In genomic region chr6:138404666-138405337, GRCh38 we compare ENCODE assay signal across 8 cellular contexts. TPM values are rescaled to one million over a fixed set of nuclear protein-coding genes. Genes with fewer than 3 reads are reported as not detected.
DNase-seq lines count a peak whose midpoint lies in the region; ATAC-seq and TF ChIP-seq lines count a peak whose summit lies in the region.

No MANE protein-coding gene starts in this region.

- H3K4me3 ChIP-seq in HEK293 (ENCODE audit: low read depth, low read length) (peak overlapping the region; percentile 82), mesodermal cell (ENCODE audit: extremely low read depth, insufficient read depth, low read length, poor library complexity, severe bottlenecking) (peak overlapping the region; percentile 77), tibial nerve (peak overlapping the region; percentile 70 to 92 (median 89))

- POLR2A ChIA-PET in HEK293 (lab: Yijun Ruan, JAX): interaction anchor here (0.6 to 1.9 kb wide), 7 partner anchors 8 to 298 kb away, joined by 3 to 8 read pairs (median 4); no protein-coding TSS in a partner anchor

- DNase-seq in AG08395 (ENCODE audit: low spot score) (peak; percentile 24), T-helper 9 cell (peak; percentile 28), ecto neural progenitor cell (ENCODE audit: low spot score) (peak; percentile 60), tibial nerve (ENCODE audit: low spot score in 2 of 2) (peak in 1 of 2 donors; percentile 14), NCI-H510A (lab: John Stamatoyannopoulos, UW) (no peak)

- no peaks in the 10 kb centered on the region for H3K27me3 ChIP-seq in tibial nerve

- no peak for ATAC-seq in HG02981 (IDR thresholded peaks at IDR 0.05; ENCODE audit: unreplicated experiment)

- TF ChIP-seq POLR2A in tibial nerve (IDR thresholded peaks at IDR 0.05): no peak

- H3K4me1 ChIP-seq in HEK293 (ENCODE audit: control insufficient read depth, insufficient read depth, low read length): peaks cover 10% of the 10 kb centered on the region
- H3K4me1 ChIP-seq in mesodermal cell (ENCODE audit: control insufficient read depth, insufficient read depth, low read length, poor library complexity, severe bottlenecking): peaks cover 4% of the 10 kb centered on the region
- H3K4me1 ChIP-seq in tibial nerve: peaks cover 0 to 13% (median 3%) of the 10 kb centered on the region in 4 donors

- H3K9me3 ChIP-seq in HEK293 (ENCODE audit: control insufficient read depth, insufficient read depth, low read depth, low read length) (no peaks in the 10 kb centered on the region), mesodermal cell (ENCODE audit: control insufficient read depth, low read length) (no peaks in the 10 kb centered on the region), tibial nerve (no peaks in the 10 kb centered on the region)

- CTCF ChIA-PET in HEK293 (lab: Yijun Ruan, JAX): interaction anchor here (0.5 to 3.4 kb wide), 33 partner anchors 10 to 733 kb away, joined by 3 to 26 read pairs (median 4); partner anchors contain the start of gene ARFGEF3

- H3K27ac ChIP-seq in HEK293 (ENCODE audit: extremely low read depth, low read depth, low read length) (peak overlapping the region; percentile 80; the same call in 1 of the 2 replicates), mesodermal cell (ENCODE audit: low read depth, low read length, severe bottlenecking) (peak overlapping the region; percentile 45), tibial nerve (peak overlapping the region; percentile 95 to 98 (median 96))

- no peak for TF ChIP-seq EP300 in tibial nerve (IDR thresholded peaks at IDR 0.05)

- WGBS in mesodermal cell (ENCODE audit: insufficient coverage in 2 of 2), 2 experiments: 1 to 7% methylated on average over 21 to 29 of the region's 35 CpGs
- WGBS in tibial nerve, 2 donors: 4 to 8% methylated on average over 33 to 35 of the region's 35 CpGs

- H3K36me3 ChIP-seq in HEK293 (ENCODE audit: control insufficient read depth in 2 of 2, insufficient read depth in 1 of 2, low read length in 2 of 2): peaks cover 23 to 38% of the 10 kb centered on the region in 2 experiments
- peaks cover 39% of the 10 kb centered on the region for H3K36me3 ChIP-seq in mesodermal cell (ENCODE audit: control insufficient read depth, insufficient read depth, low read length)
- H3K36me3 ChIP-seq in tibial nerve: peaks cover 0 to 40% (median 16%) of the 10 kb centered on the region in 3 donors

- TF ChIP-seq CTCF in HEK293 (tag by site-specific recombination; IDR thresholded peaks at IDR 0.05) (no peak), tibial nerve (IDR thresholded peaks at IDR 0.05) (no peak)

TF ChIP-seq in HEK293, 187 proteins besides CTCF, POLR2A, EP300 and RAD21 (continues in another document):
- TF ChIP-seq YY1 (tag by site-specific recombination; IDR thresholded peaks at IDR 0.05) (no peak), ZSCAN18 (tag by site-specific recombination; IDR thresholded peaks at IDR 0.05) (no peak), ZNF624 (tag by site-specific recombination; IDR thresholded peaks at IDR 0.05) (no peak), PRDM6 (tag by site-specific recombination; IDR thresholded peaks at IDR 0.05) (no peak), ZNF585B (tag by site-specific recombination; IDR thresholded peaks at IDR 0.05) (no peak), ZNF202 (tag by site-specific recombination; IDR thresholded peaks at IDR 0.05; ENCODE audit: borderline replicate concordance) (no peak), SETDB1 (IDR thresholded peaks at IDR 0.05; ENCODE audit: insufficient read length, low read length) (no peak), BCL11A (tag by site-specific recombination; IDR thresholded peaks at IDR 0.05; ENCODE audit: low read depth) (no peak), ZNF175 (tag by site-specific recombination; IDR thresholded peaks at IDR 0.05) (no peak), KLF1 (tag by site-specific recombination; IDR thresholded peaks at IDR 0.05) (no peak), ZNF174 (tag by site-specific recombination; IDR thresholded peaks at IDR 0.05) (no peak), ZNF280D (tag by site-specific recombination; IDR thresholded peaks at IDR 0.05) (no peak), ZNF148 (tag by site-specific recombination; IDR thresholded peaks at IDR 0.05; ENCODE audit: borderline replicate concordance) (no peak), ZNF24 (tag by site-specific recombination; IDR thresholded peaks at IDR 0.05) (no peak), ZNF664 (tag by site-specific recombination; IDR thresholded peaks at IDR 0.05) (no peak)
- TF ChIP-seq, protein P1, sequence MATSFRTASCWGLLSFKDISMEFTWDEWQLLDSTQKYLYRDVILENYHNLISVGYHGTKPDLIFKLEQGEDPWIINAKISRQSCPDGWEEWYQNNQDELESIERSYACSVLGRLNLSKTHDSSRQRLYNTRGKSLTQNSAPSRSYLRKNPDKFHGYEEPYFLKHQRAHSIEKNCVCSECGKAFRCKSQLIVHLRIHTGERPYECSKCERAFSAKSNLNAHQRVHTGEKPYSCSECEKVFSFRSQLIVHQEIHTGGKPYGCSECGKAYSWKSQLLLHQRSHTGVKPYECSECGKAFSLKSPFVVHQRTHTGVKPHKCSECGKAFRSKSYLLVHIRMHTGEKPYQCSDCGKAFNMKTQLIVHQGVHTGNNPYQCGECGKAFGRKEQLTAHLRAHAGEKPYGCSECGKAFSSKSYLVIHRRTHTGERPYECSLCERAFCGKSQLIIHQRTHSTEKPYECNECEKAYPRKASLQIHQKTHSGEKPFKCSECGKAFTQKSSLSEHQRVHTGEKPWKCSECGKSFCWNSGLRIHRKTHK (tag by site-specific recombination; IDR thresholded peaks at IDR 0.05): no peak

RNA-seq across cellular contexts. Expression of gene HEBP2, which starts 0.8 kb away (rescaled TPM):
- 58.9 TPM for polyA plus RNA-seq in mesodermal cell (2013, experiment 1 of 2)
- 65.5 TPM for polyA plus RNA-seq in mesodermal cell (2013, experiment 2 of 2)
- total RNA-seq in tibial nerve: 100 to 1,000 TPM; 120 to 243 (median 185) TPM

RNA-seq across cellular contexts. Expression of gene SMIM28, which starts 27.1 kb away (rescaled TPM):
- polyA plus RNA-seq in mesodermal cell (2013, experiment 1 of 2): not detected
- polyA plus RNA-seq in mesodermal cell (2013, experiment 2 of 2): not detected
- not detected for total RNA-seq in tibial nerve

Comparison
In these comparisons a context has a peak if more than half of its experiments do, and no peak if none do; other contexts are left out.
1. H3K27ac ChIP-seq: peak in every context shown above with its lines; median percentile 96 in tibial nerve; 80 in HEK293; 45 in mesodermal cell.